In the genomic region with DNA sequence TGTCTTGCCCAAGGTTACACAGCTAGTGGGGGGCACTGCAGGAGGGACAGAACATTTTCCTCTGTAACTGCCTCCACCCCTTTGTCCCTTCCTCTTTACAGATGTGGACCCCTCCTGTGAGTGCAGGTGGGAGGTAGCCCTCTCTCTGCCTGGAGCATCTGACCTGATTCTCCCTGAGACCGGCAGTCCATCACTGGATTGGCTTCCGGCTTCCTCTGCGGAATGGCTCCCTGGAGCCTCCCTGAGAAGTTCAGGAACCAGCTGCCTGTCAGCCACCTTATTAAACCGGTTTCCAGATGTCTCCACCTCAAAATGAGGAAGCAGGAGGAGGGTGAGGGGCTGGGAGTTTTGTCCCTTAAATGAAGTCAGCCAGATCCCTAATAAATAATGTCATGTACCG, we compare ENCODE assay signal across 29 cellular contexts.
"Had no signal": no experiment of that assay in that cellular context is flagged by ENCODE, and none has a peak within 500 bp of the region (broad histone marks: within the 10 kb centered on the region; RNA-seq: fewer than 3 reads in every experiment).

No MANE protein-coding gene starts in this region.

- H3K27me3 Mint-ChIP-seq: type B pancreatic cell had no signal

- H3K9me3 Mint-ChIP-seq: dendritic cell treated with granulocyte-macrophage colony-stimulating factor and Interleukin-4, amounts not matched to agents 40 ng/mL and 50 ng/mL, for 4 days; nephron had no signal

- H3K79me2 ChIP-seq: hepatocyte had no signal

- ATAC-seq: foreskin keratinocyte; gastroesophageal sphincter; left lung; mucosa of descending colon; psoas muscle; right cardiac atrium; stimulated activated memory B cell treated with anti-CD40 and anti-IgM and Interleukin-4, amounts not matched to agents 10 μg/mL and 1 μg/mL and 100 μg/mL, for 72 hours; stimulated activated naive CD8-positive, alpha-beta T cell treated with anti-CD3 and anti-CD28 coated beads, Interleukin-15, Interleukin-2, amounts not matched to agents 100 U/mL and 50 U/mL, for 24 hours had no signal

- H3K27ac Mint-ChIP-seq: dendritic cell treated with granulocyte-macrophage colony-stimulating factor and Interleukin-4, amounts not matched to agents 40 ng/mL and 50 ng/mL, for 4 days; mesothelial cell of epicardium; stimulated activated memory B cell treated with anti-CD40 and anti-IgM and Interleukin-4, amounts not matched to agents 10 μg/mL and 1 μg/mL and 100 μg/mL, for 72 hours; type B pancreatic cell had no signal

- H3K4me3 Mint-ChIP-seq: dendritic cell treated with granulocyte-macrophage colony-stimulating factor and Interleukin-4, amounts not matched to agents 40 ng/mL and 50 ng/mL, for 4 days; mesothelial cell of epicardium; nephron; stimulated activated memory B cell treated with anti-CD40 and anti-IgM and Interleukin-4, amounts not matched to agents 10 μg/mL and 1 μg/mL and 100 μg/mL, for 72 hours; type B pancreatic cell had no signal

- H3K36me3 Mint-ChIP-seq: mesothelial cell of epicardium; naive B cell; stimulated activated memory B cell treated with anti-CD40 and anti-IgM and Interleukin-4, amounts not matched to agents 10 μg/mL and 1 μg/mL and 100 μg/mL, for 72 hours had no signal

- H3K27ac ChIP-seq: colonic mucosa, esophagus muscularis mucosa, foreskin keratinocyte, gastroesophageal sphincter, heart left ventricle, hepatocyte, left lung, ovary, psoas muscle, sigmoid colon, spleen, testis, tibial artery had no signal

- H3K4me1 ChIP-seq: colonic mucosa, esophagus muscularis mucosa, foreskin keratinocyte, gastroesophageal sphincter, left lung, psoas muscle, sigmoid colon, spleen, testis, tibial artery had no signal

- H3K36me3 ChIP-seq: colonic mucosa, esophagus muscularis mucosa, gastroesophageal sphincter, heart left ventricle, left lung, ovary, sigmoid colon, spleen, tibial artery had no signal

- H3K9me3 ChIP-seq: colonic mucosa, esophagus muscularis mucosa, gastroesophageal sphincter, heart left ventricle, left lung, mucosa of descending colon, ovary, psoas muscle, sigmoid colon, spleen, testis, tibial artery had no signal

- H3K4me1 Mint-ChIP-seq: mesothelial cell of epicardium; naive B cell; stimulated activated memory B cell treated with anti-CD40 and anti-IgM and Interleukin-4, amounts not matched to agents 10 μg/mL and 1 μg/mL and 100 μg/mL, for 72 hours had no signal

- DNase-seq: colonic mucosa; effector memory CD4-positive, alpha-beta T cell; foreskin keratinocyte; heart left ventricle; kidney; left lung; mesenchymal stem cell; mucosa of descending colon; naive B cell; nucleus accumbens; ovary; posterior cingulate gyrus; psoas muscle; right cardiac atrium; sigmoid colon; spleen; stimulated activated CD4-positive, alpha-beta T cell treated with anti-CD3 and anti-CD28 coated beads, Interleukin-4, amount 100 ng/mL, for 4 hours; stimulated activated naive CD8-positive, alpha-beta T cell treated with anti-CD3 and anti-CD28 coated beads, Interleukin-15, Interleukin-2, amounts not matched to agents 100 U/mL and 50 U/mL, for 24 hours; substantia nigra; testis; tibial artery had no signal

- H2AFZ ChIP-seq: hepatocyte had no signal

- H3K4me3 ChIP-seq: colonic mucosa, esophagus muscularis mucosa, gastroesophageal sphincter, heart left ventricle, hepatocyte, left lung, mucosa of descending colon, ovary, psoas muscle, sigmoid colon, spleen, testis, tibial artery had no signal

- H3K27me3 ChIP-seq: colonic mucosa, esophagus muscularis mucosa, foreskin keratinocyte, gastroesophageal sphincter, heart left ventricle, hepatocyte, left lung, ovary, sigmoid colon, spleen, testis, tibial artery had no signal

- H3K4me2 ChIP-seq: hepatocyte had no signal
